Comparison of ENCODE assay signal across 9 cellular contexts in the genomic region with DNA sequence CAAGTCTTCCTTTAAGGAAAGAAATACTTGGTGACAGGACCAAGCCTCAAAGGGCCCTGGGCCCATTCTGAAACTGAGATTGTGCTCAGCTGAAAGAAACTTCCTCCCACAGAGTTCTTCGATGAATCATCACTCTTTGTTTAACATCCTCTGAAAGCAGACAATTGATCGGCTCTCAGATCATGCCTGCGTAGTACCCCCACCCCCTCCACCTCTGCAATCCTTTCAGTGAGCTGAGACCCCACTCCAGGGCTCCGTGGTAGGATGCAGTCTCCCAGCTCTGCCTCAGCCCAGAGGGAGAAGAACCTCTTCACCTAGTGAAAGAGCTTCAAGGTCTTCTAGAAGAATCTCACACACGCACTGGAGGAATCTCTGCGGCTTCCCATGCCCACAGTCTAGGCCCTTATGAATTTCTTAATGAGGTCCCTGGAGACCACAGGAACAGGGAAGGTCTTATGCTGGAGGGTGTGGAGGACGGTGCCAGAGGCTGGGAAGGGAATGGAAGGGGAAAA.
DNase-seq lines count a peak whose midpoint lies in the region; ATAC-seq and TF ChIP-seq lines count a peak whose summit lies in the region.
"Had no signal": no experiment of that assay in that cellular context is flagged by ENCODE, and none has a peak within 500 bp of the region (broad histone marks: within the 10 kb centered on the region; RNA-seq: fewer than 3 reads in every experiment).

No MANE protein-coding gene starts in this region.

- no peak overlapping the region for H3K4me3 Mint-ChIP-seq in immature natural killer cell

- H3K4me1 Mint-ChIP-seq in immature natural killer cell = peaks cover 7 to 13% of the 10 kb centered on the region in 2 donors

- intact Hi-C loops in uterus (cut with DNase I; ENCODE audit: low total_unique reads) = no loop called here

- no peaks in the 10 kb centered on the region for H3K36me3 Mint-ChIP-seq in immature natural killer cell

- peaks cover 47% of the 10 kb centered on the region for H3K4me1 ChIP-seq in iPS-18a (ENCODE audit: control insufficient read depth, low read depth, low read length)
- H3K4me1 ChIP-seq in uterus = peaks cover 0 to 7% of the 10 kb centered on the region in 2 donors

- no peak for TF ChIP-seq CTCF in uterus (IDR thresholded peaks at IDR 0.05)

- H3K27ac Mint-ChIP-seq in immature natural killer cell = no peak overlapping the region

- DNase-seq in activated CD4-positive, alpha-beta T cell treated with anti-CD3 and anti-CD28 coated beads, Interleukin-2, amount 50 U/mL, for 4 hours = peak; percentile 23 to 40
- DNase-seq in immature natural killer cell (no peak), uterus (no peak), UCSD-AML1 (lab: John Stamatoyannopoulos, UW; ENCODE audit: unreplicated experiment) (no peak), SKM-1 (lab: John Stamatoyannopoulos, UW; ENCODE audit: unreplicated experiment) (no peak)

- H3K36me3 ChIP-seq in iPS-18a (ENCODE audit: control insufficient read depth, low read depth, low read length) (no peaks in the 10 kb centered on the region), uterus (no peaks in the 10 kb centered on the region)

- H3K9ac ChIP-seq in iPS-18a (ENCODE audit: low read length) = peak overlapping the region; percentile 57

- no peaks in the 10 kb centered on the region for H3K9me3 Mint-ChIP-seq in immature natural killer cell

- H3K4me3 ChIP-seq in iPS-18a (ENCODE audit: low read length) = peak overlapping the region; percentile 43
- H3K4me3 ChIP-seq in uterus = no peak overlapping the region
- H3K4me3 ChIP-seq: K562 had no signal

- H3K9me3 ChIP-seq in iPS-18a (ENCODE audit: control insufficient read depth, low read depth, low read length) (no peaks in the 10 kb centered on the region), uterus (no peaks in the 10 kb centered on the region)

- H3K27ac ChIP-seq in iPS-18a (ENCODE audit: low read length) (peak overlapping the region; percentile 62), uterus (no peak overlapping the region)

- no peak for TF ChIP-seq POLR2A in uterus (IDR thresholded peaks at IDR 0.05)

- peaks cover 7 to 13% (median 9%) of the 10 kb centered on the region in 3 donors for H3K27me3 Mint-ChIP-seq in immature natural killer cell (ENCODE audit: low read depth in 3 of 3)

- H3K27me3 ChIP-seq in iPS-18a (ENCODE audit: control insufficient read depth, insufficient read depth, low read length) = peaks cover 29% of the 10 kb centered on the region
- H3K27me3 ChIP-seq in uterus = peaks cover 0 to 6% of the 10 kb centered on the region in 2 donors

- ATAC-seq in GM19023 (IDR thresholded peaks at IDR 0.05; ENCODE audit: unreplicated experiment) (peak; percentile 53), HG03066 (IDR thresholded peaks at IDR 0.05; ENCODE audit: low read depth, unreplicated experiment) (peak; percentile 55)
- ATAC-seq: K562 had no signal

Comparison
In these comparisons a context has a peak if more than half of its experiments do, and no peak if none do; other contexts are left out.
1. DNase-seq: peak in activated CD4-positive, alpha-beta T cell treated with anti-CD3 and anti-CD28 coated beads, Interleukin-2, amount 50 U/mL, for 4 hours (2 of 2); none in immature natural killer cell (0 of 3), uterus (0 of 2), UCSD-AML1 (single experiment) and SKM-1 (single experiment).